ENCODE assay signal across 10 cellular contexts in the genomic region with DNA sequence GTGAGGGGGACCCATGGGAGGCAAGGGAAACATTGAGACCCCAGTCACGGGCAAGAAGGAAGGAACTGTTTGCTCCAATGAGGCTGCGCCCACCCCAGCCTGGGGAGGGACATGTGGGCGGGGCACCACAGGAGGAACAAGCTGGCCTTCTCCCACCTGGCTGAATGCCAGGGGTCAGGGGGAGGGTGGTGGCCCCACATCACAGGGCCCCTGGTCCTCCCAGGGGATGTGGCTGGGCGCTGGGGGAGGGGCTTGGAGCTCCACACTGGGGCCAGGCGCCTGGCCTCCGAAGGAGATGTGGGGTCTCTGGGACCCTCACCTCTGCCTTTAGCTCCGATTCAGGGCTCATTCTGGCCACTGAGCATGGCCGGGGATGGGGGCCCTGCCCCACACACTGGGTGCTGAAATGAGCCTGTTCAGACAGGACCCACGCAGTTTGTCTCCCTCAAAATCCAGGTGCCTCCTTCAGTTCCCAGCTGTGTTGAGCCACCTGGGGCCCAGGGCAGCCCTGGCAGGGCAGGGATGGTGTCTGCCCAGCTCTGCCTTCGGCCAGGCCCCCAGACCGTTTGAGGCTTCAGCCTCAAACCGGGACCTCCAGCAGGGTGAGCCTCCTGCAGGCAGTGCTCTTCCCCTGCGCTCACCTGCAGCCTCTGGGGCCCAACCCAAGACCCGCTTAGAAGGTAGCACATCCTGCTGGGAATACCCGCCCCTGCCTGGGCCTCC. TPM values are rescaled to one million over a fixed set of nuclear protein-coding genes. Genes with fewer than 3 reads are reported as not detected.
DNase-seq lines count a peak whose midpoint lies in the region; ATAC-seq and TF ChIP-seq lines count a peak whose summit lies in the region.
"Had no signal": no experiment of that assay in that cellular context is flagged by ENCODE, and none has a peak within 500 bp of the region (broad histone marks: within the 10 kb centered on the region; RNA-seq: fewer than 3 reads in every experiment).

No MANE protein-coding gene starts in this region.

- H4K91ac ChIP-seq in neuronal stem cell (ENCODE audit: low read depth, low read length, poor library complexity), result no peak overlapping the region

- peak overlapping the region; percentile 52 for H3K27ac ChIP-seq in neuronal stem cell (replicated peaks; ENCODE audit: low read length)

- H3K9ac ChIP-seq in neuronal stem cell (ENCODE audit: low read depth, low read length, poor library complexity), result peak overlapping the region; percentile 45

- H2AK5ac ChIP-seq in neuronal stem cell (ENCODE audit: low read depth, low read length), result peak overlapping the region; percentile 90

- WGBS in neuronal stem cell (ENCODE audit: extremely low coverage in 2 of 2, insufficient read length in 2 of 2, insufficient replicate concordance in 1 of 2), 2 donors, result no CpG with 5 or more reads among the region's 15 CpGs

- TF ChIP-seq CTCF in brain (conservative IDR thresholded peaks at IDR 0.05), result no peak

- H2AFZ ChIP-seq in neuronal stem cell (ENCODE audit: low read length), result peak overlapping the region; percentile 45

- peak overlapping the region; percentile 32 for H3K4ac ChIP-seq in neuronal stem cell (ENCODE audit: low read length)

- H3K36me3 Mint-ChIP-seq in brain, result no peaks in the 10 kb centered on the region

- no peaks in the 10 kb centered on the region for H3K36me3 ChIP-seq in neuronal stem cell (replicated peaks in 1 of 2; ENCODE audit: control insufficient read depth in 2 of 2, insufficient read depth in 2 of 2, low read length in 2 of 2)

- H3K27me3 Mint-ChIP-seq in brain, result no peaks in the 10 kb centered on the region

- H3K9me3 Mint-ChIP-seq in brain, result peaks cover 0 to 3% (median 0%) of the 10 kb centered on the region in 5 experiments
- H3K9me3 Mint-ChIP-seq: activated B cell treated with CpG ODN at 0.5 μM for 24 hours had no signal

- no peak overlapping the region for H4K8ac ChIP-seq in neuronal stem cell (ENCODE audit: low read depth, low read length)

- peak overlapping the region; percentile 67 for H2BK12ac ChIP-seq in neuronal stem cell (ENCODE audit: low read length)

- H3K4me3 Mint-ChIP-seq in brain, result no peak overlapping the region
- H3K4me3 Mint-ChIP-seq: activated B cell treated with CpG ODN at 0.5 μM for 24 hours had no signal

- no peak overlapping the region for H3K4me3 ChIP-seq in neuronal stem cell (ENCODE audit: low read length in 2 of 2)

- no peaks in the 10 kb centered on the region for H3K27me3 ChIP-seq in neuronal stem cell (ENCODE audit: control insufficient read depth in 3 of 3, insufficient read depth in 3 of 3, low read depth in 1 of 3, low read length in 3 of 3)

- peak in 2 of 3 experiments; percentile 59 to 70 for DNase-seq in NCI-H1417 (lab: John Stamatoyannopoulos, UW)
- DNase-seq in NCI-H1417 treated with DMSO at 0.1 percent for 48 hours (lab: John Stamatoyannopoulos, UW), result no peak
- DNase-seq in NCI-H1930 (lab: John Stamatoyannopoulos, UW), result peak; percentile 33 to 42
- DNase-seq in neuronal stem cell (ENCODE audit: low spot score), result no peak
- no peak for DNase-seq in SHP77 treated with DMSO at 0.1 percent for 48 hours (lab: John Stamatoyannopoulos, UW)
- DNase-seq: activated B cell treated with CpG ODN at 0.5 μM for 24 hours, NCI-H1436 treated with DMSO at 0.1 percent for 48 hours had no signal

- peaks cover 0 to 2% of the 10 kb centered on the region in 2 donors for H3K9me3 ChIP-seq in neuronal stem cell (replicated peaks in 1 of 2; ENCODE audit: control insufficient read depth in 2 of 2, insufficient read depth in 1 of 2, low read depth in 1 of 2, low read length in 2 of 2)

- peak overlapping the region in 3 of 5 experiments; percentile 3 to 82 (median 6) for H3K27ac Mint-ChIP-seq in brain
- H3K27ac Mint-ChIP-seq: activated B cell treated with CpG ODN at 0.5 μM for 24 hours had no signal

- peaks cover 18 to 20% of the 10 kb centered on the region in 2 donors for H3K4me1 ChIP-seq in neuronal stem cell (ENCODE audit: control insufficient read depth in 2 of 2, insufficient read depth in 1 of 2, low read depth in 1 of 2, low read length in 2 of 2)

- H2BK120ac ChIP-seq in neuronal stem cell (ENCODE audit: low read depth, low read length), result no peak overlapping the region

- no peak overlapping the region for H3K14ac ChIP-seq in neuronal stem cell (ENCODE audit: low read length)

- peaks cover 22% of the 10 kb centered on the region for H3K4me1 Mint-ChIP-seq in brain

- H2BK15ac ChIP-seq in neuronal stem cell (ENCODE audit: low read length), result peak overlapping the region; percentile 86

- no peak for ATAC-seq in HG02763 (IDR thresholded peaks at IDR 0.05; ENCODE audit: unreplicated experiment)
- no peak for ATAC-seq in GM18511 (IDR thresholded peaks at IDR 0.05; ENCODE audit: unreplicated experiment)

- no peaks in the 10 kb centered on the region for H3K79me1 ChIP-seq in neuronal stem cell (ENCODE audit: low read depth, low read length)

- H3K4me2 ChIP-seq in neuronal stem cell (ENCODE audit: insufficient read depth, low read length, poor library complexity, severe bottlenecking), result no peak overlapping the region

- peak overlapping the region; percentile 77 for H2BK5ac ChIP-seq in neuronal stem cell (ENCODE audit: low read length)

- H3K23ac ChIP-seq in neuronal stem cell (ENCODE audit: low read depth, low read length, poor library complexity), result no peak overlapping the region

- H3K18ac ChIP-seq in neuronal stem cell (ENCODE audit: low read length), result peak overlapping the region; percentile 78

RNA-seq across cellular contexts. Expression of a gene that starts 33.2 kb away (rescaled TPM):
- 12.3 TPM for polyA plus RNA-seq in brain (ENCODE audit: insufficient read depth, low read depth, low replicate concordance)
- 32.9 TPM for polyA plus RNA-seq in neuronal stem cell (2013, experiment 1 of 2)
- polyA plus RNA-seq in neuronal stem cell (2013, experiment 2 of 2), result 33.2 TPM

Comparison
In these comparisons a context has a peak if more than half of its experiments do, and no peak if none do; other contexts are left out.
1. DNase-seq: peak in NCI-H1417 (2 of 3) and NCI-H1930 (2 of 2); none in NCI-H1417 treated with DMSO at 0.1 percent for 48 hours (single experiment), neuronal stem cell (single experiment) and SHP77 treated with DMSO at 0.1 percent for 48 hours (single experiment).